ENCODE assay signal across 19 cellular contexts in the genomic region with DNA sequence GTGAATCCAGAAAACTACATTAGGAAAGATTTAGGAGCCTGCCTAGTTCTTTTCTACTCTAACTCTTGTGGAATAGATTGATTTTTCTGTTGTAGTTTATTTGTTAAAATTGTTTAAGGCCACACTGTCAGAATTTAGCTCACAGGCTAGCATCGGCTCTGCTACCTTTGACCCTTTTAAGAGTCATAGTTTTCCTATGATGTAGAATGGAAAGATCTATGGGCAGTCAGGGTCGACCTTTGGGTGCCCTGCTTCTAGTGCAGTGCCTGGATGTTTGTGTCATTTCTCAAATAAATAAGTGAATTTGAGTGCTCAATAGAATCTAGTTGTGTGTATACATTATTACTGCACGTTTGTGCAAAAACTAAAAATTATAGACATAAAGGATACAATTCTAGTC. TPM values are rescaled to one million over a fixed set of nuclear protein-coding genes. Genes with fewer than 3 reads are reported as not detected.
DNase-seq lines count a peak whose midpoint lies in the region; ATAC-seq and TF ChIP-seq lines count a peak whose summit lies in the region.
"Had no signal": no experiment of that assay in that cellular context is flagged by ENCODE, and none has a peak within 500 bp of the region (broad histone marks: within the 10 kb centered on the region; RNA-seq: fewer than 3 reads in every experiment).

No MANE protein-coding gene starts in this region.

- H3K27me3 Mint-ChIP-seq in MCF 10A (ENCODE audit: insufficient read depth, unreplicated experiment): no peaks in the 10 kb centered on the region

- intact Hi-C loops in MCF 10A (cut with micrococcal nuclease): no loop called here
- intact Hi-C loops in mammary epithelial cell (cut with micrococcal nuclease): no loop called here

- no peaks in the 10 kb centered on the region for H3K9me2 ChIP-seq in MM.1S (replicated peaks; ENCODE audit: insufficient read depth, low read length)

- no peak overlapping the region for H2AFZ ChIP-seq in mammary epithelial cell (ENCODE audit: low read depth, low read length)
- H2AFZ ChIP-seq in MM.1S (ENCODE audit: low read length): no peak overlapping the region

- H3K4me1 Mint-ChIP-seq in MCF 10A (ENCODE audit: insufficient read depth, unreplicated experiment): peaks cover 51% of the 10 kb centered on the region

- H3K36me3 Mint-ChIP-seq in MCF 10A (ENCODE audit: insufficient read depth, unreplicated experiment): peaks cover 14% of the 10 kb centered on the region

- H3K27ac Mint-ChIP-seq in MCF 10A (ENCODE audit: low read depth, unreplicated experiment): peak overlapping the region; percentile 79

- in situ Hi-C loops in mammary epithelial cell (cut with MboI; ENCODE audit: low sequenced_read_pairs in 2 of 2): no loop called here

- dilution Hi-C loops in mammary epithelial cell (cut with HindIII; ENCODE audit: low sequenced_read_pairs): no loop called here

- CTCF ChIA-PET in MCF 10A (lab: Yijun Ruan, JAX) (interaction anchor here (0.7 to 0.8 kb wide), 2 partner anchors 28 to 29 kb away, joined by 3 to 4 read pairs; no protein-coding TSS in a partner anchor), mammary epithelial cell (lab: Charles Lee; ENCODE audit: low non-redundant PET) (no interaction called here)

- H3K27me3 ChIP-seq in mammary epithelial cell (ENCODE audit: insufficient read depth, low read length) (no peaks in the 10 kb centered on the region), RWPE2 (ENCODE audit: insufficient read depth, poor library complexity, severe bottlenecking) (no peaks in the 10 kb centered on the region), neutrophil (no peaks in the 10 kb centered on the region), MM.1S (replicated peaks; ENCODE audit: insufficient read depth, low read length) (no peaks in the 10 kb centered on the region), SJCRH30 (no peaks in the 10 kb centered on the region)

- H3F3A ChIP-seq in MM.1S (ENCODE audit: insufficient read depth, low read length): no peaks in the 10 kb centered on the region

- 84% methylated on average over 3 of the region's 3 CpGs for WGBS in mammary epithelial cell (ENCODE audit: low coverage, missing lambda C conversion rate)

- no peak overlapping the region for H3K9ac ChIP-seq in mammary epithelial cell (ENCODE audit: insufficient read depth, low read length)
- no peak overlapping the region for H3K9ac ChIP-seq in MM.1S (ENCODE audit: low read length)

- H3K36me3 ChIP-seq in mammary epithelial cell (ENCODE audit: insufficient read depth, low read length) (peaks cover 2% of the 10 kb centered on the region), RWPE2 (ENCODE audit: low read depth) (peaks cover 46% of the 10 kb centered on the region), neutrophil (no peaks in the 10 kb centered on the region), MM.1S (replicated peaks; ENCODE audit: insufficient read depth, low read length) (no peaks in the 10 kb centered on the region), SJCRH30 (no peaks in the 10 kb centered on the region)

- H3K27ac ChIP-seq in mammary epithelial cell (ENCODE audit: insufficient read depth, low read depth, low read length): no peak overlapping the region
- peak overlapping the region; percentile 90 for H3K27ac ChIP-seq in RWPE2 (ENCODE audit: poor library complexity, severe bottlenecking)
- H3K27ac ChIP-seq in neutrophil: peak overlapping the region; percentile 93
- no peak overlapping the region for H3K27ac ChIP-seq in MM.1S (ENCODE audit: low read length)
- H3K27ac ChIP-seq in SJCRH30: no peak overlapping the region
- H3K27ac ChIP-seq: 22Rv1, C4-2B, RWPE1 had no signal

- peaks cover 71% of the 10 kb centered on the region for H3K79me2 ChIP-seq in mammary epithelial cell (ENCODE audit: insufficient read depth, low read length)
- H3K79me2 ChIP-seq in MM.1S (ENCODE audit: low read length): peaks cover 83% of the 10 kb centered on the region

- H3K9me3 ChIP-seq in mammary epithelial cell (replicated peaks; ENCODE audit: insufficient read depth, low read length): no peaks in the 10 kb centered on the region
- no peaks in the 10 kb centered on the region for H3K9me3 ChIP-seq in RWPE2 (ENCODE audit: severe bottlenecking)
- no peaks in the 10 kb centered on the region for H3K9me3 ChIP-seq in neutrophil
- no peaks in the 10 kb centered on the region for H3K9me3 ChIP-seq in MM.1S (replicated peaks; ENCODE audit: insufficient read depth, low read length)
- no peaks in the 10 kb centered on the region for H3K9me3 ChIP-seq in SJCRH30 (replicated peaks)
- H3K9me3 ChIP-seq: HAP-1 had no signal

- TF ChIP-seq CTCF in MCF 10A (IDR thresholded peaks at IDR 0.05; ENCODE audit: unreplicated experiment) (no peak), mammary epithelial cell (conservative IDR thresholded peaks at IDR 0.05 in 1 of 2, IDR thresholded peaks at IDR 0.05 in 1 of 2; ENCODE audit: extremely low read depth in 1 of 2, insufficient read depth in 1 of 2, low read depth in 1 of 2, low read length in 2 of 2) (no peak), RWPE2 (IDR thresholded peaks at IDR 0.05; ENCODE audit: poor library complexity, severe bottlenecking) (no peak), neutrophil (IDR thresholded peaks at IDR 0.05) (no peak), MM.1S (IDR thresholded peaks at IDR 0.05; ENCODE audit: low read length) (no peak)

- ATAC-seq in RWPE2 (ENCODE audit: low read depth) (no peak), GM21526 (IDR thresholded peaks at IDR 0.05; ENCODE audit: low FRiP score, unreplicated experiment) (no peak)

- peaks cover 40% of the 10 kb centered on the region for H3K4me1 ChIP-seq in mammary epithelial cell (ENCODE audit: insufficient read depth, low read length)
- H3K4me1 ChIP-seq in RWPE2 (ENCODE audit: insufficient read depth, poor library complexity, severe bottlenecking): peaks cover 72% of the 10 kb centered on the region
- peaks cover 100% of the 10 kb centered on the region in 2 experiments for H3K4me1 ChIP-seq in neutrophil (ENCODE audit: control insufficient read depth in 1 of 2, insufficient read depth in 1 of 2, low read depth in 1 of 2, low read length in 1 of 2)
- no peaks in the 10 kb centered on the region for H3K4me1 ChIP-seq in MM.1S (ENCODE audit: low read length)
- no peaks in the 10 kb centered on the region for H3K4me1 ChIP-seq in SJCRH30
- H3K4me1 ChIP-seq: HAP-1 had no signal

- DNase-seq in MCF 10A (ENCODE audit: unreplicated experiment): no peak
- DNase-seq in mammary epithelial cell: no peak
- DNase-seq in RWPE2 (ENCODE audit: low spot score): no peak
- DNase-seq in MM.1S: no peak
- no peak for DNase-seq in SJCRH30
- no peak for DNase-seq in medulla oblongata (ENCODE audit: extremely low spot score)
- DNase-seq: COR-L47, KG1, NCI-H1417, NCI-H1930, NCI-H2171, NCI-H446 treated with DMSO at 0.1 percent for 48 hours, NCI-H82 had no signal

- BruUV-seq in MCF 10A (replicated peaks; lab: Mats Ljungman, UMichigan) (no TSS peak), mammary epithelial cell (replicated peaks; lab: Mats Ljungman, UMichigan) (no TSS peak)

- H3K4me3 ChIP-seq in mammary epithelial cell (replicated peaks in 1 of 3; ENCODE audit: insufficient read depth in 1 of 3, low read depth in 2 of 3, low read length in 3 of 3) (no peak overlapping the region), RWPE2 (ENCODE audit: severe bottlenecking) (no peak overlapping the region), neutrophil (ENCODE audit: low read depth in 1 of 2, low read length in 1 of 2) (peak overlapping the region; percentile 46 to 48), MM.1S (ENCODE audit: low read length) (no peak overlapping the region), SJCRH30 (no peak overlapping the region)
- H3K4me3 ChIP-seq: HAP-1 had no signal

- POLR2A ChIA-PET in MCF 10A (lab: Yijun Ruan, JAX): interaction anchor here (0.6 to 3.2 kb wide), 4 partner anchors 23 to 51 kb away, joined by 3 to 10 read pairs (median 5); no protein-coding TSS in a partner anchor

- peaks cover 7% of the 10 kb centered on the region for H3K9me3 Mint-ChIP-seq in MCF 10A (ENCODE audit: unreplicated experiment)

- H3K4me3 Mint-ChIP-seq in MCF 10A (ENCODE audit: unreplicated experiment): peak overlapping the region; percentile 41

- H4K20me1 ChIP-seq in mammary epithelial cell (ENCODE audit: insufficient read depth, low read length): no peaks in the 10 kb centered on the region
- no peaks in the 10 kb centered on the region for H4K20me1 ChIP-seq in MM.1S (ENCODE audit: insufficient read depth, low read length)

- no peak overlapping the region for H3K4me2 ChIP-seq in mammary epithelial cell (ENCODE audit: insufficient read depth, low read depth, low read length)
- H3K4me2 ChIP-seq in MM.1S (ENCODE audit: low read depth, low read length): no peak overlapping the region

RNA-seq across cellular contexts. Expression of a gene that starts 38.7 kb away (rescaled TPM):
- total RNA-seq in MCF 10A (2022) (76.3 and 84.5 TPM in 2 replicates), mammary epithelial cell (10 to 100 TPM; 27.0 to 76.6 TPM)
- polyA plus RNA-seq in mammary epithelial cell: 60.4 TPM
- 15.7 TPM for polyA minus RNA-seq in mammary epithelial cell
- not detected in 2 replicates for total RNA-seq in SJCRH30 (2014; rRNA removed; shearing (Covaris generic))

Comparison
In these comparisons a context has a peak if more than half of its experiments do, and no peak if none do; other contexts are left out.
1. H3K27ac ChIP-seq: peak in RWPE2 (single experiment) and neutrophil (single experiment); none in mammary epithelial cell (single experiment), MM.1S (single experiment) and SJCRH30 (single experiment).
2. H3K4me3 ChIP-seq: peak in neutrophil (2 of 2); none in mammary epithelial cell (0 of 3), RWPE2 (single experiment), MM.1S (single experiment) and SJCRH30 (single experiment).
3. RNA of a gene that starts 38.7 kb away (total RNA-seq): 76.3 to 84.5 TPM in MCF 10A and 27.0 to 76.6 TPM in mammary epithelial cell; not detected in SJCRH30; every median in the first group is over 10 times any median in the second.